Comparison of ENCODE assay signal across 1 cellular context in the genomic region with DNA sequence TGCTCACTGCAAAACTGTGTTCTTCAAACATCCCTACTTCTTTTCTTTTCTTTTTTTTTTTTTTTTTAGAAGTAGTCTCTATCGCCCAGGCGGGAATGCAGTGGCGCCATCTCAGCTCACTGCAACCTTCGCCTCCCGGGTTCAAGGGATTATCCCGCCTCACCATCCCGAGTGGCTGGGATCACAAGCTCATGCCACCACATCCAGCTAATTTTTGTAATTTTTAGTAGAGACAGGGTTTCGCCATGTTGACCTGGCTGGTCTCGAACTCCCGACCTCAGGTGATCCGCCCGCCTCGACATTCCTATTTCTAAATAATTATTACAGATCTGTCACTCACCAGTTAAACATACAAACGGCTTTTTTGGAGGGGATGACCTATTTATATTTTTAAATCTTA.
TF ChIP-seq lines count a peak whose summit lies in the region.

No MANE protein-coding gene starts in this region.

TF ChIP-seq in GM12891, 5 proteins besides CTCF, POLR2A, EP300 and RAD21 (continued from another document):
- no peak for TF ChIP-seq TAF1 (IDR thresholded peaks at IDR 0.05; ENCODE audit: low read depth, low read length)
- no peak for TF ChIP-seq SPI1 (IDR thresholded peaks at IDR 0.05; ENCODE audit: low read depth, low read length)
- TF ChIP-seq POLR2AphosphoS5 (IDR thresholded peaks at IDR 0.05; ENCODE audit: low read depth, low read length) = no peak
TF ChIP-seq in GM12891: peak in this region for 0.
